15 cellular contexts compared by ENCODE assay signal in the genomic region with DNA sequence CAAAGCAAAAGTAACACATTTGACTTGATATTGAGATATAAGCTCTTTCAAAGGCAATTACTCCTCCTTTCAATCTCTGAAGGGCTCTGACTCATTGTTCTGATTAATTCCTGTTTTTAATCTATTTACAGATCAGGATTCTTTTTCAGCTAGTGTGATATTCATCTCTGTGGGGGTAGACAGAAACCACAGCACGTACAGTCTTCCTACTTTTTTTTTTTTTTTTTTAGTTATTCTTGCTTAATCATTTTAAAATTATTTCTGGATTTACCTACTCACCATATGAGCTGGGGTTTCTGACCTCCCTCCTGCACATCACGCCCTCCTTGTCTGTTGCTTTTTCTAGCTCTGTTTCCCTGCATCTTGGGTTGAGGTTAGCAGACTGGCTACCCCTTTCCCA. TPM values are rescaled to one million over a fixed set of nuclear protein-coding genes. Genes with fewer than 3 reads are reported as not detected.
DNase-seq lines count a peak whose midpoint lies in the region; ATAC-seq, FAIRE-seq and TF ChIP-seq lines count a peak whose summit lies in the region.
"Had no signal": no experiment of that assay in that cellular context is flagged by ENCODE, and none has a peak within 500 bp of the region (broad histone marks: within the 10 kb centered on the region; RNA-seq: fewer than 3 reads in every experiment).

No MANE protein-coding gene starts in this region.

- no peaks in the 10 kb centered on the region for H3K36me3 Mint-ChIP-seq in nephron (ENCODE audit: low read depth)
- H3K36me3 Mint-ChIP-seq in activated CD4-positive, alpha-beta T cell treated with anti-CD3 and anti-CD28 coated beads, Interleukin-2, amount 10 ng/mL, durations not matched to agents 7 days and 5 days (ENCODE audit: low read depth), result no peaks in the 10 kb centered on the region

- peak; percentile 12 for ATAC-seq in Right ventricle myocardium superior (ENCODE audit: poor library complexity)
- no peak for ATAC-seq in Right ventricle myocardium inferior
- no peak for ATAC-seq in upper lobe of right lung
- no peak for ATAC-seq in HG02981 (IDR thresholded peaks at IDR 0.05; ENCODE audit: unreplicated experiment)
- ATAC-seq: activated naive CD4-positive, alpha-beta T cell treated with anti-CD3 and anti-CD28 coated beads, Interleukin-2, amount 50 U/mL, for 72 hours had no signal

- no peaks in the 10 kb centered on the region for H3K9me3 Mint-ChIP-seq in nephron
- no peaks in the 10 kb centered on the region for H3K9me3 Mint-ChIP-seq in activated CD4-positive, alpha-beta T cell treated with anti-CD3 and anti-CD28 coated beads, Interleukin-2, amount 10 ng/mL, durations not matched to agents 7 days and 5 days

- H3K4me3 Mint-ChIP-seq in nephron, result peak overlapping the region; percentile 78 to 92 (median 89)
- no peak overlapping the region for H3K4me3 Mint-ChIP-seq in activated CD4-positive, alpha-beta T cell treated with anti-CD3 and anti-CD28 coated beads, Interleukin-2, amount 10 ng/mL, durations not matched to agents 7 days and 5 days

- H3K27me3 Mint-ChIP-seq in nephron (ENCODE audit: low read depth), result peaks cover 84% of the 10 kb centered on the region
- H3K27me3 Mint-ChIP-seq in activated CD4-positive, alpha-beta T cell treated with anti-CD3 and anti-CD28 coated beads, Interleukin-2, amount 10 ng/mL, durations not matched to agents 7 days and 5 days, result peaks cover 7% of the 10 kb centered on the region

- intact Hi-C loops in Right ventricle myocardium superior (cut with DNase I), result no loop called here
- intact Hi-C loops in Right ventricle myocardium inferior (cut with DNase I), result no loop called here
- intact Hi-C loops in upper lobe of right lung (cut with DNase I), result no loop called here

- TF ChIP-seq CTCF in nephron (IDR thresholded peaks at IDR 0.05; ENCODE audit: unreplicated experiment in 3 of 3) (no peak), upper lobe of right lung (IDR thresholded peaks at IDR 0.05) (no peak)

- H3K9me3 ChIP-seq in duodenal mucosa (ENCODE audit: control insufficient read depth in 1 of 2, low read length in 2 of 2) (no peaks in the 10 kb centered on the region), upper lobe of right lung (no peaks in the 10 kb centered on the region)

- H3K4me3 ChIP-seq in duodenal mucosa (ENCODE audit: low read depth in 1 of 2, low read length in 2 of 2) (peak overlapping the region; percentile 68 to 75), upper lobe of right lung (peak overlapping the region; percentile 41)
- H3K4me3 ChIP-seq: SK-N-MC had no signal

- POLR2A ChIA-PET in activated CD4-positive, alpha-beta T cell treated with anti-CD3 and anti-CD28 coated beads, Interleukin-2, amount 10 ng/mL, durations not matched to agents 7 days and 5 days (lab: Charles Lee), result no interaction called here

- CTCF ChIA-PET in activated CD4-positive, alpha-beta T cell treated with anti-CD3 and anti-CD28 coated beads, Interleukin-2, amount 10 ng/mL, durations not matched to agents 7 days and 5 days (lab: Charles Lee), result interaction anchor here (0.6 to 0.7 kb wide), 2 partner anchors 108 to 219 kb away, joined by 3 read pairs; no protein-coding TSS in a partner anchor

- DNase-seq in Right ventricle myocardium superior (no peak), Right ventricle myocardium inferior (ENCODE audit: missing footprints) (no peak), upper lobe of right lung (no peak), RCC 7860 (ENCODE audit: low spot score) (no peak)
- DNase-seq in activated CD4-positive, alpha-beta T cell treated with anti-CD3 and anti-CD28 coated beads, Interleukin-2, amount 10 ng/mL, durations not matched to agents 7 days and 5 days, result no peak
- DNase-seq: activated CD4-positive, alpha-beta T cell treated with anti-CD3 and anti-CD28 coated beads, Interleukin-2, amount 50 U/mL, for 48 hours; effector CD4-positive, alpha-beta T cell; islet precursor cell; Kasumi-1 had no signal

- H3K27me3 ChIP-seq in duodenal mucosa (ENCODE audit: control insufficient read depth in 1 of 2, insufficient read depth in 2 of 2, low read length in 2 of 2) (peaks cover 0 to 12% of the 10 kb centered on the region in 2 donors), upper lobe of right lung (peaks cover 14% of the 10 kb centered on the region)

- peak overlapping the region in 1 of 2 donors; percentile 26 for H3K9ac ChIP-seq in duodenal mucosa (ENCODE audit: low read depth in 1 of 2, low read length in 2 of 2)

- H3K4me1 Mint-ChIP-seq in nephron, result peaks cover 21% of the 10 kb centered on the region
- no peaks in the 10 kb centered on the region for H3K4me1 Mint-ChIP-seq in activated CD4-positive, alpha-beta T cell treated with anti-CD3 and anti-CD28 coated beads, Interleukin-2, amount 10 ng/mL, durations not matched to agents 7 days and 5 days

- no peak overlapping the region for H3K27ac ChIP-seq in duodenal mucosa (ENCODE audit: low read depth, low read length)
- H3K27ac ChIP-seq in upper lobe of right lung, result no peak overlapping the region
- H3K27ac ChIP-seq: SK-N-MC had no signal

- H3K27ac Mint-ChIP-seq in nephron, result no peak overlapping the region
- no peak overlapping the region for H3K27ac Mint-ChIP-seq in activated CD4-positive, alpha-beta T cell treated with anti-CD3 and anti-CD28 coated beads, Interleukin-2, amount 10 ng/mL, durations not matched to agents 7 days and 5 days
- H3K27ac Mint-ChIP-seq: activated naive CD4-positive, alpha-beta T cell treated with anti-CD3 and anti-CD28 coated beads, Interleukin-2, amount 50 U/mL, for 72 hours had no signal

- H3K36me3 ChIP-seq in duodenal mucosa (ENCODE audit: control insufficient read depth in 1 of 2, insufficient read depth in 2 of 2, low read length in 2 of 2) (no peaks in the 10 kb centered on the region), upper lobe of right lung (no peaks in the 10 kb centered on the region)

- no peaks in the 10 kb centered on the region for H3K4me1 ChIP-seq in duodenal mucosa (ENCODE audit: control insufficient read depth in 1 of 2, insufficient read depth in 2 of 2, low read length in 2 of 2)
- no peaks in the 10 kb centered on the region for H3K4me1 ChIP-seq in upper lobe of right lung

- no peak for FAIRE-seq in RCC 7860 (lab: Jason Lieb, UNC)
- FAIRE-seq: H1 had no signal

RNA-seq across cellular contexts. Expression of gene CNTN3, which starts 1.4 kb away (rescaled TPM):
- total RNA-seq in Right ventricle myocardium superior, result 2.2 TPM
- 3.4 TPM for total RNA-seq in Right ventricle myocardium inferior
- total RNA-seq in upper lobe of right lung, result 1.6 TPM
- total RNA-seq in activated CD4-positive, alpha-beta T cell treated with anti-CD3 and anti-CD28 coated beads, Interleukin-2, amount 10 ng/mL, durations not matched to agents 7 days and 5 days, result not detected
- total RNA-seq: activated naive CD4-positive, alpha-beta T cell treated with anti-CD3 and anti-CD28 coated beads, Interleukin-2, amount 50 U/mL, for 72 hours had no signal
